8 cellular contexts compared by ENCODE assay signal in genomic region chr2:232440220-232441018, GRCh38. TPM values are rescaled to one million over a fixed set of nuclear protein-coding genes. Genes with fewer than 3 reads are reported as not detected.
A peak's percentile ranks its signal among the peaks of the same experiment; 100 is the strongest.
DNase-seq lines count a peak whose midpoint lies in the region; ATAC-seq, FAIRE-seq and TF ChIP-seq lines count a peak whose summit lies in the region.
"Not testable (repeated sequence)": the region's sequence is repeated elsewhere in the genome, so short reads cannot be mapped to it uniquely, and the experiment has no call there.

No MANE protein-coding gene starts in this region.

- not testable (repeated sequence) for TF ChIP-seq POLR2A in suprapubic skin (IDR thresholded peaks at IDR 0.05)

- H3K27me3 ChIP-seq in HAP-1 (ENCODE audit: low read depth) = not testable (repeated sequence)
- peaks cover 14% of the 10 kb centered on the region for H3K27me3 ChIP-seq in suprapubic skin

- not testable (repeated sequence) for H3K27ac ChIP-seq in suprapubic skin

- TF ChIP-seq EP300 in suprapubic skin (IDR thresholded peaks at IDR 0.05) = not testable (repeated sequence)

- not testable (repeated sequence) for H3K36me3 ChIP-seq in HAP-1 (replicated peaks); suprapubic skin

- WGBS in suprapubic skin = 16% methylated on average over 14 of the region's 16 CpGs

- DNase-seq in HAP-1 (ENCODE audit: low spot score in 2 of 2) (peak; percentile 46 to 92), NAMALWA (ENCODE audit: low spot score) (peak; percentile 92), activated gamma-delta T cell treated with Interleukin-2 at 50 U/mL for 16 hours (peak; percentile 87), frontal cortex (ENCODE audit: low spot score in 2 of 2) (peak; percentile 73 to 90), osteocyte (ENCODE audit: extremely low spot score, unreplicated experiment) (peak; percentile 95), suprapubic skin (ENCODE audit: low spot score in 2 of 2) (peak; percentile 89 to 90)

- H3K9me3 Mint-ChIP-seq in osteocyte (ENCODE audit: unreplicated experiment) = not testable (repeated sequence)

- not testable (repeated sequence) for H3K36me3 Mint-ChIP-seq in osteocyte (ENCODE audit: unreplicated experiment)

- TF ChIP-seq CTCF in osteocyte (IDR thresholded peaks at IDR 0.05) (peak; percentile 85), suprapubic skin (IDR thresholded peaks at IDR 0.05) (peak; percentile 79 to 92)

- H3K27ac Mint-ChIP-seq in osteocyte (ENCODE audit: unreplicated experiment) = not testable (repeated sequence)

- not testable (repeated sequence) for H3K4me1 ChIP-seq in HAP-1, suprapubic skin

- H3K4me3 Mint-ChIP-seq in osteocyte (ENCODE audit: unreplicated experiment) = not testable (repeated sequence)

- in situ Hi-C loops in HAP-1 (cut with MboI; ENCODE audit: low sequenced_read_pairs) = loop anchor here (10.0 kb wide), 1 partner anchor 116 kb away; no protein-coding TSS in a partner anchor

- peak; percentile 46 for FAIRE-seq in G401.6 (lab: Jason Lieb, UNC)
- not testable (repeated sequence) for FAIRE-seq in frontal cortex (lab: Jason Lieb, UNC)

- not testable (repeated sequence) for H3K4me1 Mint-ChIP-seq in osteocyte (ENCODE audit: unreplicated experiment)

- H3K27me3 Mint-ChIP-seq in osteocyte (ENCODE audit: unreplicated experiment) = not testable (repeated sequence)

- ATAC-seq in SK-N-SH treated with all-trans-retinoic acid at 6 μM for 48 hours = peak; percentile 93

- H3K4me3 ChIP-seq in HAP-1, suprapubic skin: not testable (repeated sequence)

- H3K9me3 ChIP-seq in HAP-1, suprapubic skin: not testable (repeated sequence)

RNA-seq across cellular contexts. Expression of gene ALPI, which starts 15.5 kb away (rescaled TPM):
- not detected for total RNA-seq in frontal cortex
- total RNA-seq in osteocyte = not detected in 2 replicates
- total RNA-seq in suprapubic skin = not detected

RNA-seq across cellular contexts. Expression of gene ALPG, which starts 33.8 kb away (rescaled TPM):
- not detected for total RNA-seq in frontal cortex
- total RNA-seq in osteocyte = not detected in 2 replicates
- total RNA-seq in suprapubic skin = not detected

RNA-seq across cellular contexts. Expression of gene ECEL1, which starts 47.2 kb away (rescaled TPM):
- total RNA-seq in frontal cortex = 2.4 TPM
- total RNA-seq in osteocyte = 0.13 and 0.60 TPM in 2 replicates
- under 1 TPM in 2 of 4 donors, not detected in 2; 0.68 to 0.83 TPM for total RNA-seq in suprapubic skin
